ENCODE assay signal across 17 cellular contexts in genomic region chr5:78696637-78697036, GRCh38.
"Had no signal": no experiment of that assay in that cellular context is flagged by ENCODE, and none has a peak within 500 bp of the region (broad histone marks: within the 10 kb centered on the region; RNA-seq: fewer than 3 reads in every experiment).

No MANE protein-coding gene starts in this region.

- DNase-seq: activated CD4-positive, alpha-beta T cell treated with anti-CD3 and anti-CD28 coated beads for 1 hour; activated gamma-delta T cell; amygdala; central memory CD4-positive, alpha-beta T cell; colonic mucosa; heart left ventricle; kidney glomerular epithelial cell; left ventricle myocardium inferior; occipital lobe; retina; stimulated activated naive B cell treated with anti-CD40 and anti-IgM and Interleukin-4, amounts not matched to agents 10 μg/mL and 1 μg/mL and 100 μg/mL, for 72 hours; T-helper 1 cell; T-helper 9 cell; WERI-Rb-1 had no signal

- H3K4me1 ChIP-seq: colonic mucosa, gastroesophageal sphincter, left ventricle myocardium inferior had no signal

- H3K27ac ChIP-seq: colonic mucosa, gastroesophageal sphincter, heart left ventricle, left ventricle myocardium inferior, WERI-Rb-1 had no signal

- H3K36me3 ChIP-seq: colonic mucosa, gastroesophageal sphincter, heart left ventricle, left ventricle myocardium inferior, WERI-Rb-1 had no signal

- H3K4me3 Mint-ChIP-seq: stimulated activated naive B cell treated with anti-CD40 and anti-IgM and Interleukin-4, amounts not matched to agents 10 μg/mL and 1 μg/mL and 100 μg/mL, for 72 hours had no signal

- ATAC-seq: activated naive CD4-positive, alpha-beta T cell treated with anti-CD3 and anti-CD28 coated beads, Interleukin-2, amount 50 U/mL, for 72 hours; esophagus mucosa; gastroesophageal sphincter; heart left ventricle; stimulated activated naive B cell treated with anti-CD40 and anti-IgM and Interleukin-4, amounts not matched to agents 10 μg/mL and 1 μg/mL and 100 μg/mL, for 72 hours had no signal

- H3K27me3 ChIP-seq: colonic mucosa, gastroesophageal sphincter, heart left ventricle had no signal

- H3K4me3 ChIP-seq: colonic mucosa, gastroesophageal sphincter, heart left ventricle, left ventricle myocardium inferior had no signal

- H3K36me3 Mint-ChIP-seq: activated naive CD4-positive, alpha-beta T cell treated with anti-CD3 and anti-CD28 coated beads, Interleukin-2, amount 50 U/mL, for 72 hours had no signal

- H3K27ac Mint-ChIP-seq: activated naive CD4-positive, alpha-beta T cell treated with anti-CD3 and anti-CD28 coated beads, Interleukin-2, amount 50 U/mL, for 72 hours; stimulated activated naive B cell treated with anti-CD40 and anti-IgM and Interleukin-4, amounts not matched to agents 10 μg/mL and 1 μg/mL and 100 μg/mL, for 72 hours had no signal

- H3K9me3 ChIP-seq: colonic mucosa had no signal
